In genomic region chr2:64661770-64662169, GRCh38 we compare ENCODE assay signal across 1 cellular context.
TF ChIP-seq lines count a peak whose summit lies in the region.

No MANE protein-coding gene starts in this region.

TF ChIP-seq in GM12878, 131 proteins besides CTCF, POLR2A, EP300 and RAD21 (continued from another document and continues in another):
- peak; percentile 64; the same call in 1 of the 2 replicates for TF ChIP-seq MLLT1 (IDR thresholded peaks at IDR 0.05)
- no peak for TF ChIP-seq IRF4 (IDR thresholded peaks at IDR 0.05; ENCODE audit: low read depth, low read length)
- no peak for TF ChIP-seq SP1 (IDR thresholded peaks at IDR 0.05; ENCODE audit: low read depth, low read length)
- TF ChIP-seq GATAD2B (conservative IDR thresholded peaks at IDR 0.05; ENCODE audit: low read depth) = no peak
- TF ChIP-seq FOXK2 (IDR thresholded peaks at IDR 0.05) = no peak
- TF ChIP-seq BRCA1 (IDR thresholded peaks at IDR 0.05; ENCODE audit: low read depth, low read length) = no peak
- TF ChIP-seq USF1 (IDR thresholded peaks at IDR 0.05; ENCODE audit: borderline replicate concordance, extremely low read length, insufficient read depth, low read depth, low read length) = no peak
- TF ChIP-seq ZNF384 (IDR thresholded peaks at IDR 0.05; ENCODE audit: borderline replicate concordance, low read depth, low read length) = no peak
- no peak for TF ChIP-seq HDAC6 (IDR thresholded peaks at IDR 0.05; ENCODE audit: unreplicated experiment)
- TF ChIP-seq MEF2A (IDR thresholded peaks at IDR 0.05; ENCODE audit: insufficient read depth, low read depth, low read length) = peak; percentile 68; the same call in 1 of the 2 replicates
- TF ChIP-seq ZBTB33 (IDR thresholded peaks at IDR 0.05) = no peak
- no peak for TF ChIP-seq EED (IDR thresholded peaks at IDR 0.05; ENCODE audit: low read depth)
- TF ChIP-seq TAF1 (IDR thresholded peaks at IDR 0.05; ENCODE audit: borderline replicate concordance, low read depth, low read length) = no peak
- no peak for TF ChIP-seq YY1 (IDR thresholded peaks at IDR 0.05; ENCODE audit: low read depth, low read length)
- TF ChIP-seq SPI1 (IDR thresholded peaks at IDR 0.05; ENCODE audit: borderline replicate concordance, insufficient read depth, low read depth, low read length) = no peak
- no peak for TF ChIP-seq EGR1 (IDR thresholded peaks at IDR 0.05; ENCODE audit: borderline replicate concordance in 1 of 2, low read depth in 2 of 2, low read length in 2 of 2)
- no peak for TF ChIP-seq RELB (IDR thresholded peaks at IDR 0.05; ENCODE audit: low read depth)
- TF ChIP-seq NFIC (IDR thresholded peaks at IDR 0.05; ENCODE audit: low read depth, low read length) = peak; percentile 34; the same call in 1 of the 2 replicates
- no peak for TF ChIP-seq SUZ12 (IDR thresholded peaks at IDR 0.05; ENCODE audit: unreplicated experiment)
- TF ChIP-seq ZNF687 (IDR thresholded peaks at IDR 0.05) = no peak
- TF ChIP-seq MAX (IDR thresholded peaks at IDR 0.05; ENCODE audit: low read depth, low read length) = no peak
- TF ChIP-seq ATF2 (IDR thresholded peaks at IDR 0.05; ENCODE audit: low read length) = peak; percentile 38; the same call in 1 of the 2 replicates
- no peak for TF ChIP-seq KDM1A (IDR thresholded peaks at IDR 0.05; ENCODE audit: borderline replicate concordance)
- TF ChIP-seq BCLAF1 (IDR thresholded peaks at IDR 0.05) = no peak
- TF ChIP-seq ZBED1 (IDR thresholded peaks at IDR 0.05; ENCODE audit: borderline replicate concordance) = no peak
- TF ChIP-seq NKRF (conservative IDR thresholded peaks at IDR 0.05) = no peak
- no peak for TF ChIP-seq JUNB (IDR thresholded peaks at IDR 0.05)
- TF ChIP-seq IRF5 (IDR thresholded peaks at IDR 0.05; ENCODE audit: borderline replicate concordance) = no peak
- TF ChIP-seq JUND (IDR thresholded peaks at IDR 0.05; ENCODE audit: low read depth, low read length) = no peak
- TF ChIP-seq ZNF24 (IDR thresholded peaks at IDR 0.05) = 0 out of 2 replicates have a peak, but pooled peaks have one; percentile 19
- no peak for TF ChIP-seq HDGF (IDR thresholded peaks at IDR 0.05)
- no peak for TF ChIP-seq SIX5 (IDR thresholded peaks at IDR 0.05; ENCODE audit: low read depth, low read length, severe bottlenecking)
- no peak for TF ChIP-seq RCOR1 (conservative IDR thresholded peaks at IDR 0.05; ENCODE audit: low read depth, low read length)
- no peak for TF ChIP-seq ZNF592 (IDR thresholded peaks at IDR 0.05)
